8 cellular contexts compared by ENCODE assay signal in the genomic region with DNA sequence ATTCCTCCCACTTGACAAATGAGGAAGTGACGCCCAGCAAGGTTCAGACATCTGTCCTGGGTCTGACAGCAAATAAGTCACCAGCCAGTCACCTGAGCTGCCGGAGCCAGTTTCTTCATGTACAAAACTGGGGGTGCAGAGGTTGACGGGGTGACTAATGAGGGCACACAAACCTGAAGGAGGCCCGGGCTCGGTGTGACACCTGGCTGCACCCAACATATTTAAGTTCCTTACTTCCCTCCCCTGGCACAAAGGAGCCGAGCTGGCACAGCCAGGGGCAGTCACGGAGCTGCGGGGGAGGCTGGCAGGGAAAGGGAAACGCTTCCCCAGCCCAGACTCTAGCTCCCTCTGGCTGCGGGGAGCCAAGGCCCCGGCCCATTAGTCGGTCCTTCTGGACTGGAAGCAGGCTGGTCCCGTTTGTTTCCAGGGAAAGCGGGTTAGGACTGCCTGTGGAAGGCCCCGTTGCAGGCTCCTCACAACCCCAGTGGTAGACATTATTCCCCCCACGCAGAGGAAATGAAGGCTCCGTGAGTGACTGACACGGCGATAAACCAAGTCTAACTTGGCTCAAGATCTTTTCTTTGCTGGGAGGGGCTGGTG. TPM values are rescaled to one million over a fixed set of nuclear protein-coding genes. Genes with fewer than 3 reads are reported as not detected.
DNase-seq lines count a peak whose midpoint lies in the region; ATAC-seq lines count a peak whose summit lies in the region.

No MANE protein-coding gene starts in this region.

- H3K9me3 ChIP-seq in T-helper 17 cell (ENCODE audit: control insufficient read depth, low read length, poor library complexity, severe bottlenecking): no peaks in the 10 kb centered on the region

- H3K4me1 Mint-ChIP-seq in T-helper 17 cell: peaks cover 50% of the 10 kb centered on the region

- DNase-seq in D341Med (ENCODE audit: low spot score): peak; percentile 77
- peak in 57 of 76 experiments; percentile 15 to 66 (median 43) for DNase-seq in HUDEP-2 (lab: John Stamatoyannopoulos, UW; ENCODE audit: unreplicated experiment in 76 of 76)
- DNase-seq in T-helper 17 cell: no peak
- DNase-seq in central memory CD4-positive, alpha-beta T cell: peak; percentile 26
- peak; percentile 80 to 81 for DNase-seq in left colon
- peak; percentile 46 for DNase-seq in stimulated activated CD4-positive, alpha-beta T cell treated with anti-CD3 and anti-CD28 coated beads, Interleukin-2, amount 100 ng/mL, for 24 hours
- no peak for DNase-seq in NCI-H1436 treated with DMSO at 0.1 percent for 48 hours (lab: John Stamatoyannopoulos, UW)
- DNase-seq in islet precursor cell: no peak

- peak overlapping the region; percentile 91 for H3K27ac Mint-ChIP-seq in T-helper 17 cell

- peak overlapping the region; percentile 92 for H3K4me3 Mint-ChIP-seq in T-helper 17 cell

- intact Hi-C loops in left colon (cut with DNase I, micrococcal nuclease): loop anchor here in 1 of 2 donors (5.0 kb wide), 2 partner anchors 97 to 132 kb away; a partner anchor contains a TSS

- H3K27me3 Mint-ChIP-seq in T-helper 17 cell: no peaks in the 10 kb centered on the region

- H3K36me3 Mint-ChIP-seq in T-helper 17 cell (ENCODE audit: low read depth): no peaks in the 10 kb centered on the region

- ATAC-seq in T-helper 17 cell (no peak), left colon (peak; percentile 48)

RNA-seq across cellular contexts. Expression of a gene that starts 2.3 kb away (rescaled TPM):
- total RNA-seq in T-helper 17 cell (1 to 10 TPM in 1 of 2 donors, under 1 TPM in 1; 0.81 to 1.1 TPM), left colon (1 to 10 TPM; 2.5 to 5.4 TPM)

Comparison
In these comparisons a context has a peak if more than half of its experiments do, and no peak if none do; other contexts are left out.
1. DNase-seq: peak in D341Med (single experiment), HUDEP-2 (57 of 76), central memory CD4-positive, alpha-beta T cell (single experiment), left colon (2 of 2) and stimulated activated CD4-positive, alpha-beta T cell treated with anti-CD3 and anti-CD28 coated beads, Interleukin-2, amount 100 ng/mL, for 24 hours (2 of 2); none in T-helper 17 cell (0 of 3), NCI-H1436 treated with DMSO at 0.1 percent for 48 hours (single experiment) and islet precursor cell (single experiment).